1 cellular context compared by ENCODE assay signal in genomic region chr7:44102846-44103565, GRCh38.
TF ChIP-seq lines count a peak whose summit lies in the region.

No MANE protein-coding gene starts in this region.

TF ChIP-seq in HEK293, 187 proteins besides CTCF, POLR2A, EP300 and RAD21 (continued from another document):
- no peak for TF ChIP-seq ZNF488 (tag by site-specific recombination; IDR thresholded peaks at IDR 0.05)
